ENCODE assay signal across 10 cellular contexts in the genomic region with DNA sequence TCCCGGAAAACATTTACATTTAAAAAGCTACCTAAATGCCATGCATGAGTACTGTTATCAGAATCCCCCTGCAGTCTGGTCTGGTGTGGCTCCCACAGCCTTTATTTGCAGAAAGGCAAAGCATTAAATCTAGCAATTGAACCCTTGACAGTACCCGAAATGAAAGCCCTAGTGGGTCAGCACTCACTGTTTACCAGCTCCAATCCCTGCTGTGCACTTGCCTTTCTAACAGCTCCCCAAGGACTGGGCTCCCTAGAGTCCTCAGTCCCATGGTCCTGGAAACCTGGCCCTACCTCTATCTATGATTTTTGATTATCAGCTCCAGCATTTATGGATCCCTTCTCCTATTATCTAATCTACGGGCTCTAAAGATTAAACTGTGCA. TPM values are rescaled to one million over a fixed set of nuclear protein-coding genes. Genes with fewer than 3 reads are reported as not detected.
DNase-seq lines count a peak whose midpoint lies in the region; ATAC-seq and TF ChIP-seq lines count a peak whose summit lies in the region.
"Had no signal": no experiment of that assay in that cellular context is flagged by ENCODE, and none has a peak within 500 bp of the region (broad histone marks: within the 10 kb centered on the region; RNA-seq: fewer than 3 reads in every experiment).

No MANE protein-coding gene starts in this region.

- peak overlapping the region; percentile 84 for H2AK5ac ChIP-seq in mesenchymal stem cell (ENCODE audit: low read length, severe bottlenecking)

- peaks cover 8% of the 10 kb centered on the region for H3K9me3 Mint-ChIP-seq in activated T-helper 17 cell treated with anti-CD3 and anti-CD28 coated beads, Interleukin-2, amount 50 U/mL, for 72 hours
- H3K9me3 Mint-ChIP-seq in activated T-cell treated with anti-CD3 and anti-CD28 coated beads, Interleukin-2, amount 50 U/mL, for 4 hours: no peaks in the 10 kb centered on the region
- H3K9me3 Mint-ChIP-seq: activated T-cell treated with anti-CD3 and anti-CD28 coated beads, Interleukin-2, amount 50 U/mL, for 24 hours had no signal

- ATAC-seq in heart left ventricle (no peak), left cardiac atrium (no peak), upper lobe of left lung (ENCODE audit: low FRiP score in 2 of 2) (no peak), HG03175 (IDR thresholded peaks at IDR 0.05; ENCODE audit: unreplicated experiment) (no peak)
- ATAC-seq in activated T-helper 17 cell treated with anti-CD3 and anti-CD28 coated beads, Interleukin-2, amount 50 U/mL, for 72 hours (replicated peaks): no peak
- ATAC-seq in activated T-cell treated with anti-CD3 and anti-CD28 coated beads, Interleukin-2, amount 50 U/mL, for 4 hours: no peak

- TF ChIP-seq CTCF in heart left ventricle (IDR thresholded peaks at IDR 0.05): no peak
- no peak for TF ChIP-seq CTCF in upper lobe of left lung (IDR thresholded peaks at IDR 0.05)

- H3K27me3 ChIP-seq in heart left ventricle (no peaks in the 10 kb centered on the region), mesenchymal stem cell (ENCODE audit: control insufficient read depth in 1 of 2, insufficient read depth in 1 of 2, low read length in 2 of 2) (no peaks in the 10 kb centered on the region), upper lobe of left lung (no peaks in the 10 kb centered on the region)

- H3K23ac ChIP-seq in mesenchymal stem cell (ENCODE audit: low read length in 2 of 2): no peak overlapping the region

- H2BK5ac ChIP-seq in mesenchymal stem cell (ENCODE audit: low read depth, low read length, poor library complexity, severe bottlenecking): no peak overlapping the region

- peak overlapping the region; percentile 64 for H4K91ac ChIP-seq in mesenchymal stem cell (ENCODE audit: low read length)

- no peak overlapping the region for H3K4me2 ChIP-seq in mesenchymal stem cell (ENCODE audit: low read length, poor library complexity, severe bottlenecking)
- H3K4me2 ChIP-seq: A549 had no signal

- no peaks in the 10 kb centered on the region for H3K36me3 Mint-ChIP-seq in activated T-helper 17 cell treated with anti-CD3 and anti-CD28 coated beads, Interleukin-2, amount 50 U/mL, for 72 hours (ENCODE audit: low read depth)
- H3K36me3 Mint-ChIP-seq in activated T-cell treated with anti-CD3 and anti-CD28 coated beads, Interleukin-2, amount 50 U/mL, for 4 hours (ENCODE audit: insufficient read depth): no peaks in the 10 kb centered on the region

- H3K27ac ChIP-seq in heart left ventricle (peak overlapping the region; percentile 1 to 90 (median 58)), mesenchymal stem cell (ENCODE audit: low read length, poor library complexity, severe bottlenecking) (peak overlapping the region; percentile 88), upper lobe of left lung (peak overlapping the region; percentile 73 to 83 (median 78))

- no peaks in the 10 kb centered on the region for H3K79me1 ChIP-seq in mesenchymal stem cell (replicated peaks; ENCODE audit: low read length, poor library complexity, severe bottlenecking)

- H3K4me1 Mint-ChIP-seq in activated T-helper 17 cell treated with anti-CD3 and anti-CD28 coated beads, Interleukin-2, amount 50 U/mL, for 72 hours: peaks cover 7% of the 10 kb centered on the region
- peaks cover 7% of the 10 kb centered on the region for H3K4me1 Mint-ChIP-seq in activated T-cell treated with anti-CD3 and anti-CD28 coated beads, Interleukin-2, amount 50 U/mL, for 4 hours (ENCODE audit: low read depth)

- no peak overlapping the region for H2AFZ ChIP-seq in mesenchymal stem cell (ENCODE audit: low read depth, low read length)

- TF ChIP-seq POLR2A in heart left ventricle (IDR thresholded peaks at IDR 0.05) (no peak), upper lobe of left lung (IDR thresholded peaks at IDR 0.05) (no peak)

- H3K14ac ChIP-seq in mesenchymal stem cell (ENCODE audit: low read length in 2 of 2): no peak overlapping the region

- H3K4me3 Mint-ChIP-seq in activated T-helper 17 cell treated with anti-CD3 and anti-CD28 coated beads, Interleukin-2, amount 50 U/mL, for 72 hours: no peak overlapping the region
- H3K4me3 Mint-ChIP-seq in activated T-cell treated with anti-CD3 and anti-CD28 coated beads, Interleukin-2, amount 50 U/mL, for 4 hours: no peak overlapping the region
- H3K4me3 Mint-ChIP-seq: activated T-cell treated with anti-CD3 and anti-CD28 coated beads, Interleukin-2, amount 50 U/mL, for 24 hours had no signal

- H2BK120ac ChIP-seq in mesenchymal stem cell (ENCODE audit: low read depth, low read length): no peak overlapping the region

- 79 to 86% (median 82%) methylated on average over 3 of the region's 3 CpGs for WGBS in heart left ventricle, 4 donors
- WGBS in mesenchymal stem cell: 86% methylated on average over 3 of the region's 3 CpGs
- 71 to 72% methylated on average over 3 of the region's 3 CpGs for WGBS in upper lobe of left lung, 2 donors

- H3K36me3 ChIP-seq in heart left ventricle: no peaks in the 10 kb centered on the region
- no peaks in the 10 kb centered on the region for H3K36me3 ChIP-seq in mesenchymal stem cell (ENCODE audit: control insufficient read depth in 1 of 2, insufficient read depth in 2 of 2, low read depth in 1 of 2, low read length in 2 of 2)
- no peaks in the 10 kb centered on the region for H3K36me3 ChIP-seq in upper lobe of left lung

- H3K27me3 Mint-ChIP-seq in activated T-helper 17 cell treated with anti-CD3 and anti-CD28 coated beads, Interleukin-2, amount 50 U/mL, for 72 hours: peaks cover 3% of the 10 kb centered on the region
- no peaks in the 10 kb centered on the region for H3K27me3 Mint-ChIP-seq in activated T-cell treated with anti-CD3 and anti-CD28 coated beads, Interleukin-2, amount 50 U/mL, for 4 hours (ENCODE audit: low read depth)
- H3K27me3 Mint-ChIP-seq: activated T-cell treated with anti-CD3 and anti-CD28 coated beads, Interleukin-2, amount 50 U/mL, for 24 hours had no signal

- DNase-seq in heart left ventricle (no peak), left cardiac atrium (no peak), mesenchymal stem cell (no peak), upper lobe of left lung (no peak), NCI-H2196 treated with DMSO at 0.1 percent for 48 hours (lab: John Stamatoyannopoulos, UW; ENCODE audit: unreplicated experiment) (no peak)
- DNase-seq in activated T-cell treated with anti-CD3 and anti-CD28 coated beads, Interleukin-2, amount 50 U/mL, for 4 hours: no peak
- DNase-seq: activated T-cell treated with anti-CD3 and anti-CD28 coated beads, Interleukin-2, amount 50 U/mL, for 24 hours had no signal

- peaks cover 0 to 39% (median 0%) of the 10 kb centered on the region in 12 donors for H3K4me1 ChIP-seq in heart left ventricle
- H3K4me1 ChIP-seq in mesenchymal stem cell (ENCODE audit: control insufficient read depth, insufficient read depth, low read depth, low read length): peaks cover 15% of the 10 kb centered on the region
- peaks cover 0 to 16% (median 9%) of the 10 kb centered on the region in 4 donors for H3K4me1 ChIP-seq in upper lobe of left lung

- H3K18ac ChIP-seq in mesenchymal stem cell (ENCODE audit: low read depth in 1 of 2, low read length in 2 of 2): peak overlapping the region; percentile 61 to 89

- H3K4me3 ChIP-seq in heart left ventricle: no peak overlapping the region
- H3K4me3 ChIP-seq in mesenchymal stem cell (ENCODE audit: insufficient read depth in 1 of 2, low read depth in 1 of 2, low read length in 2 of 2): no peak overlapping the region
- no peak overlapping the region for H3K4me3 ChIP-seq in upper lobe of left lung
- H3K4me3 ChIP-seq: A549 had no signal

- H3K9me3 ChIP-seq in heart left ventricle (no peaks in the 10 kb centered on the region), mesenchymal stem cell (ENCODE audit: control insufficient read depth, low read length) (no peaks in the 10 kb centered on the region), upper lobe of left lung (no peaks in the 10 kb centered on the region)
- H3K9me3 ChIP-seq: A549 had no signal

- no peak overlapping the region for H3K9ac ChIP-seq in mesenchymal stem cell (ENCODE audit: low read length)

- H3K27ac Mint-ChIP-seq in activated T-helper 17 cell treated with anti-CD3 and anti-CD28 coated beads, Interleukin-2, amount 50 U/mL, for 72 hours: peak overlapping the region; percentile 64
- H3K27ac Mint-ChIP-seq: activated T-cell treated with anti-CD3 and anti-CD28 coated beads, Interleukin-2, amount 50 U/mL, for 24 hours had no signal

- no peak overlapping the region for H4K8ac ChIP-seq in mesenchymal stem cell (ENCODE audit: low read length)

- intact Hi-C loops in heart left ventricle (cut with DNase I): no loop called here
- intact Hi-C loops in left cardiac atrium (cut with DNase I): no loop called here

- peak overlapping the region; percentile 94 to 96 for H2BK12ac ChIP-seq in mesenchymal stem cell (ENCODE audit: low read length in 2 of 2)

- H3K4ac ChIP-seq in mesenchymal stem cell (ENCODE audit: low read depth in 1 of 2, low read length in 2 of 2): peak overlapping the region; percentile 47 to 77

- TF ChIP-seq EP300 in upper lobe of left lung (IDR thresholded peaks at IDR 0.05): no peak

- no peak overlapping the region for H2BK15ac ChIP-seq in mesenchymal stem cell (ENCODE audit: low read depth, poor library complexity, severe bottlenecking)

RNA-seq across cellular contexts. Expression of gene MACC1, which starts 1.9 kb away (rescaled TPM):
- total RNA-seq in heart left ventricle (1 to 10 TPM in 1 of 9 donors, under 1 TPM in 5, not detected in 3; 0.05 to 1.3 (median 0.12) TPM), left cardiac atrium (under 1 TPM; 0.06 to 0.16 TPM), upper lobe of left lung (10 to 100 TPM; 10.5 to 86.5 (median 24.3) TPM)
- under 1 TPM in 1 of 2 donors, not detected in 1; under 0.01 TPM for polyA plus RNA-seq in heart left ventricle
- 1 to 10 TPM; 1.5 to 2.5 TPM for total RNA-seq in activated T-helper 17 cell treated with anti-CD3 and anti-CD28 coated beads, Interleukin-2, amount 50 U/mL, for 72 hours
- polyA plus RNA-seq in mesenchymal stem cell (2013, experiment 1 of 2): under 0.01 TPM
- not detected for polyA plus RNA-seq in mesenchymal stem cell (2013, experiment 2 of 2)
- total RNA-seq in activated T-cell treated with anti-CD3 and anti-CD28 coated beads, Interleukin-2, amount 50 U/mL, for 4 hours: under 1 TPM; 0.19 to 0.34 (median 0.23) TPM
